8 cellular contexts compared by ENCODE assay signal in the genomic region with DNA sequence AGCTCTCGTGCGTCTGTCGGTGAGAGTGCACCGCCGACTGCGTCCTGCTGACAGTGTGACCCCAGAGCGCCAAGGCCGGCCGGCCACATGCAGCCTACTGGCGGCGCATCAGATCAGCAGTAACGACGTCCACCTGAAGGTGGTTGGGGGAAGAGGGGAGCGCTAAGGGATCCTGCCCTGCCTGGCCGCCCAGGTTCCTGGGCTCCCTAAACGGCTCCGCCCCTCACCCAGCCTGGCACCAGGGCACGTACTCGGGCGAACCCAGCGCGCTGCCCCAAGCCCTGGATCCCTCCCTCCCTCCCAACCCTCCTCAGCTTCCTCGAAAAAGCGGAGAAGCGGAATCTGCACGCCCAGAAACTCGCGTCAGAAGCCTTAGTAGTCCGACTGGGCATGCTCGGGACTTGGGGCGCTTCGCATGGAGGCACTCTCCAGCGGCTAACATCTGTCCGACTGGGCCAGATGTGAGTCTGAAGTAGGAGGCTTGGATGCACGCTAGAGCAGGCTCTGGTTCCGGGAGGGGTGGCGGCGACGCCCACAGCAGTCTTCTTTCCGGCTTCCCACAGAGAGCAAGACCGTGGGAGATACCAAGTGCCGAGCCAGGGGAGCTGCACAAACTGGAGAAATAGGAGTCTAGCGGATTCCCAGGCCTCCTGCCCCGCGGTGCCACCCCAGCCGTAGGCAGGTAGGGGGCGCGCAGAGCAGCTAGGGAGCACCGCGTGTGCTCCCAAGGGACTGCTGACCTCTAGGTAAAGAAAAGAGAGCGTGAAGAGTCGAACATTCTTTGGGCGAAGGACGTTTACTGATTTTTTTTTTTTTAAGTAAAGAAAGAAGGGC.
DNase-seq lines count a peak whose midpoint lies in the region; ATAC-seq and TF ChIP-seq lines count a peak whose summit lies in the region.

No MANE protein-coding gene starts in this region.

- no peak overlapping the region for H3K4me3 ChIP-seq in DND-41 (ENCODE audit: low read depth in 1 of 2, low read length in 2 of 2)
- H3K4me3 ChIP-seq in MG63, result peak overlapping the region; percentile 51
- peak overlapping the region in 9 of 10 donors; percentile 26 to 49 (median 45) for H3K4me3 ChIP-seq in heart right ventricle
- peak overlapping the region; percentile 65 for H3K4me3 ChIP-seq in trophoblast cell (ENCODE audit: low read depth, low read length)

- H2BK120ac ChIP-seq in trophoblast cell (ENCODE audit: insufficient read depth, low read length, poor library complexity), result no peak overlapping the region

- H3K79me1 ChIP-seq in trophoblast cell (ENCODE audit: low read length), result no peaks in the 10 kb centered on the region

- no peak overlapping the region for H3K23ac ChIP-seq in trophoblast cell (ENCODE audit: low read length)

- no peak overlapping the region for H4K91ac ChIP-seq in trophoblast cell (ENCODE audit: low read depth, low read length)

- no peak overlapping the region for H2BK5ac ChIP-seq in trophoblast cell (ENCODE audit: low read depth, low read length, poor library complexity)

- H3K4ac ChIP-seq in trophoblast cell (ENCODE audit: low read depth, low read length), result no peak overlapping the region

- H3K27ac ChIP-seq in DND-41 (ENCODE audit: low read length) (no peak overlapping the region), heart right ventricle (peak overlapping the region in 8 of 10 donors; percentile 11 to 64 (median 50)), trophoblast cell (ENCODE audit: low read depth, low read length) (no peak overlapping the region)

- no peak overlapping the region for H3K18ac ChIP-seq in trophoblast cell (ENCODE audit: low read length)

- H2AFZ ChIP-seq in DND-41 (ENCODE audit: low read depth, low read length) (no peak overlapping the region), trophoblast cell (ENCODE audit: insufficient read depth, low read length, poor library complexity) (peak overlapping the region; percentile 69)

- DNase-seq in DND-41 (no peak), MG63 (peak; percentile 88), heart right ventricle (peak; percentile 24 to 34), trophoblast cell (no peak), NOMO-1 treated with dmso at 0.1 percent for 144 hours (lab: John Stamatoyannopoulos, UW; ENCODE audit: unreplicated experiment) (no peak)
- DNase-seq in activated naive CD4-positive, alpha-beta T cell treated with anti-CD3 and anti-CD28 coated beads, Interleukin-2, amount 50 U/mL, for 72 hours (ENCODE audit: low spot score in 2 of 2), result peak in 1 of 2 donors; percentile 13

- H3K79me2 ChIP-seq in DND-41 (ENCODE audit: insufficient read depth, low read length), result no peaks in the 10 kb centered on the region
- H3K79me2 ChIP-seq in trophoblast cell (ENCODE audit: control insufficient read depth, insufficient read depth, low read length, poor library complexity), result no peaks in the 10 kb centered on the region

- peaks cover 0 to 6% of the 10 kb centered on the region in 2 donors for H3K36me3 Mint-ChIP-seq in activated naive CD4-positive, alpha-beta T cell treated with anti-CD3 and anti-CD28 coated beads, Interleukin-2, amount 50 U/mL, for 72 hours

- ATAC-seq in DND-41 (ENCODE audit: insufficient read depth, low read depth), result no peak; the same call in 2 of the 3 replicates
- ATAC-seq in activated naive CD4-positive, alpha-beta T cell treated with anti-CD3 and anti-CD28 coated beads, Interleukin-2, amount 50 U/mL, for 72 hours, result peak; percentile 43 to 65
- ATAC-seq in heart right ventricle, result peak; percentile 60 to 82 (median 72)
- ATAC-seq in GM21423 (IDR thresholded peaks at IDR 0.05; ENCODE audit: unreplicated experiment), result no peak
- ATAC-seq in GM21381 (IDR thresholded peaks at IDR 0.05; ENCODE audit: unreplicated experiment), result no peak

- H2BK12ac ChIP-seq in trophoblast cell (ENCODE audit: low read length), result no peak overlapping the region

- no peak overlapping the region for H2AK5ac ChIP-seq in trophoblast cell (ENCODE audit: low read length)

- H4K8ac ChIP-seq in trophoblast cell (ENCODE audit: low read depth, low read length), result peak overlapping the region; percentile 51

- H3K4me2 ChIP-seq in DND-41 (ENCODE audit: insufficient read depth, low read length), result peak overlapping the region; percentile 46; the same call in 1 of the 2 replicates
- peak overlapping the region; percentile 94 for H3K4me2 ChIP-seq in trophoblast cell (ENCODE audit: low read length)

- H3K9me3 Mint-ChIP-seq in activated naive CD4-positive, alpha-beta T cell treated with anti-CD3 and anti-CD28 coated beads, Interleukin-2, amount 50 U/mL, for 72 hours, result no peaks in the 10 kb centered on the region

- intact Hi-C loops in heart right ventricle (cut with DNase I), result no loop called here

- H3K36me3 ChIP-seq in DND-41 (ENCODE audit: insufficient read depth, low read length) (no peaks in the 10 kb centered on the region), MG63 (no peaks in the 10 kb centered on the region), heart right ventricle (no peaks in the 10 kb centered on the region), trophoblast cell (ENCODE audit: control insufficient read depth in 1 of 2, insufficient read depth in 2 of 2, low read length in 2 of 2) (no peaks in the 10 kb centered on the region)

- H4K12ac ChIP-seq in trophoblast cell (ENCODE audit: low read depth, low read length), result peak overlapping the region; percentile 51

- H4K20me1 ChIP-seq in DND-41 (ENCODE audit: insufficient read depth, low read length), result no peaks in the 10 kb centered on the region

- H3K27ac Mint-ChIP-seq in activated naive CD4-positive, alpha-beta T cell treated with anti-CD3 and anti-CD28 coated beads, Interleukin-2, amount 50 U/mL, for 72 hours, result no peak overlapping the region

- 0 to 1% methylated on average over 49 to 54 of the region's 54 CpGs for WGBS in heart right ventricle, 2 donors
- no CpG with 5 or more reads among the region's 54 CpGs for WGBS in trophoblast cell (ENCODE audit: extremely low coverage, insufficient coverage, insufficient read length)

- H3K4me1 ChIP-seq in DND-41 (ENCODE audit: insufficient read depth, low read length) (no peaks in the 10 kb centered on the region), heart right ventricle (peaks cover 0 to 4% (median 0%) of the 10 kb centered on the region in 9 donors), trophoblast cell (ENCODE audit: control insufficient read depth in 1 of 2, insufficient read depth in 2 of 2, low read length in 2 of 2) (no peaks in the 10 kb centered on the region)

- H3K14ac ChIP-seq in trophoblast cell (ENCODE audit: low read length), result no peak overlapping the region

- peaks cover 15% of the 10 kb centered on the region for H3K27me3 ChIP-seq in DND-41 (ENCODE audit: insufficient read depth, low read length, poor library complexity)
- H3K27me3 ChIP-seq in MG63, result no peaks in the 10 kb centered on the region; the same call in 1 of the 2 replicates
- peaks cover 0 to 60% (median 9%) of the 10 kb centered on the region in 7 donors for H3K27me3 ChIP-seq in heart right ventricle
- peaks cover 8% of the 10 kb centered on the region for H3K27me3 ChIP-seq in trophoblast cell (ENCODE audit: insufficient read depth, low read length)

- TF ChIP-seq CTCF in DND-41 (IDR thresholded peaks at IDR 0.05; ENCODE audit: borderline replicate concordance, extremely low read depth, low read length, poor library complexity, severe bottlenecking) (no peak), heart right ventricle (IDR thresholded peaks at IDR 0.05) (peak in 2 of 9 donors; percentile 7 to 18)

- H3K9ac ChIP-seq in DND-41 (ENCODE audit: low read depth, low read length), result no peak overlapping the region
- no peak overlapping the region for H3K9ac ChIP-seq in trophoblast cell (ENCODE audit: low read length)

- H3K9me3 ChIP-seq in DND-41 (ENCODE audit: insufficient read depth, low read length, severe bottlenecking) (no peaks in the 10 kb centered on the region), MG63 (no peaks in the 10 kb centered on the region), heart right ventricle (no peaks in the 10 kb centered on the region), trophoblast cell (ENCODE audit: insufficient read depth, low read depth, low read length) (no peaks in the 10 kb centered on the region)

Comparison
In these comparisons a context has a peak if more than half of its experiments do, and no peak if none do; other contexts are left out.
1. ATAC-seq: peak in activated naive CD4-positive, alpha-beta T cell treated with anti-CD3 and anti-CD28 coated beads, Interleukin-2, amount 50 U/mL, for 72 hours (2 of 2) and heart right ventricle (8 of 8); none in DND-41 (single experiment), GM21423 (single experiment) and GM21381 (single experiment).
2. DNase-seq: peak in MG63 (single experiment) and heart right ventricle (2 of 2); none in DND-41 (single experiment), trophoblast cell (0 of 2) and NOMO-1 treated with dmso at 0.1 percent for 144 hours (single experiment).
3. H3K27ac ChIP-seq: peak in heart right ventricle (8 of 10); none in DND-41 (single experiment) and trophoblast cell (single experiment).
4. H3K4me3 ChIP-seq: peak in MG63 (single experiment), heart right ventricle (9 of 10) and trophoblast cell (single experiment); none in DND-41 (0 of 2).